ENCODE assay signal across 15 cellular contexts in genomic region chr2:230129343-230129742, GRCh38.
A peak's percentile ranks its signal among the peaks of the same experiment; 100 is the strongest.
DNase-seq lines count a peak whose midpoint lies in the region; ATAC-seq and TF ChIP-seq lines count a peak whose summit lies in the region.
"Had no signal": no experiment of that assay in that cellular context is flagged by ENCODE, and none has a peak within 500 bp of the region (broad histone marks: within the 10 kb centered on the region; RNA-seq: fewer than 3 reads in every experiment).

No MANE protein-coding gene starts in this region.

- peak; percentile 45 for DNase-seq in AG10803 (ENCODE audit: low read depth)
- no peak for DNase-seq in HFFc6
- no peak for DNase-seq in esophagus squamous epithelium (lab: John Stamatoyannopoulos, UW)
- no peak for DNase-seq in osteoblast (ENCODE audit: insufficient read length, low spot score, missing footprints)
- DNase-seq in COLO829 (ENCODE audit: low spot score): no peak
- DNase-seq in GM19240 (ENCODE audit: insufficient read length, low spot score): no peak
- DNase-seq in DMS79 (lab: John Stamatoyannopoulos, UW): no peak
- DNase-seq: activated CD4-positive, alpha-beta T cell treated with anti-CD3 and anti-CD28 coated beads for 36 hours; KG1; NCI-H526; T-helper 2 cell had no signal

- 69 to 85% methylated on average over 1 of the region's 1 CpG for WGBS in esophagus squamous epithelium, 2 donors

- ATAC-seq in HG02798 (IDR thresholded peaks at IDR 0.05; ENCODE audit: poor library complexity, unreplicated experiment): no peak
- ATAC-seq: activated CD4-positive, alpha-beta T cell treated with anti-CD3 and anti-CD28 coated beads for 36 hours; activated naive CD4-positive, alpha-beta T cell treated with anti-CD3 and anti-CD28 coated beads, Interleukin-2, amount 50 U/mL, for 72 hours; HCT116 had no signal

- peak overlapping the region; percentile 38; the same call in 1 of the 2 replicates for H3K27ac Mint-ChIP-seq in HFFc6
- H3K27ac Mint-ChIP-seq: activated CD4-positive, alpha-beta T cell treated with anti-CD3 and anti-CD28 coated beads for 36 hours; activated naive CD4-positive, alpha-beta T cell treated with anti-CD3 and anti-CD28 coated beads, Interleukin-2, amount 50 U/mL, for 72 hours had no signal

- TF ChIP-seq POLR2A in esophagus squamous epithelium (IDR thresholded peaks at IDR 0.05): no peak

- peaks cover 0 to 37% (median 14%) of the 10 kb centered on the region in 3 donors for H3K4me1 ChIP-seq in esophagus squamous epithelium
- H3K4me1 ChIP-seq in osteoblast (ENCODE audit: insufficient read depth, low read length): peaks cover 6% of the 10 kb centered on the region

- no peaks in the 10 kb centered on the region for H3K9me3 ChIP-seq in esophagus squamous epithelium
- H3K9me3 ChIP-seq in osteoblast (ENCODE audit: low read depth, low read length): peaks cover 2% of the 10 kb centered on the region

- TF ChIP-seq CTCF in AG10803 (conservative IDR thresholded peaks at IDR 0.05; ENCODE audit: low read length) (no peak), HFFc6 (IDR thresholded peaks at IDR 0.05) (no peak), esophagus squamous epithelium (IDR thresholded peaks at IDR 0.05) (no peak), osteoblast (IDR thresholded peaks at IDR 0.05; ENCODE audit: extremely low read depth, low read depth, low read length) (no peak)

- peak overlapping the region; percentile 43 for H3K4me2 ChIP-seq in osteoblast (ENCODE audit: insufficient read depth, low read length)

- H3K9me3 Mint-ChIP-seq in HFFc6: peaks cover 4% of the 10 kb centered on the region; the same call in 1 of the 2 replicates
- H3K9me3 Mint-ChIP-seq: activated naive CD4-positive, alpha-beta T cell treated with anti-CD3 and anti-CD28 coated beads, Interleukin-2, amount 50 U/mL, for 72 hours; central memory CD8-positive, alpha-beta T cell had no signal

- H3K4me3 ChIP-seq in AG10803 (ENCODE audit: low read length) (no peak overlapping the region; the same call in 1 of the 2 replicates), esophagus squamous epithelium (peak overlapping the region in 2 of 4 donors; percentile 9 to 31), osteoblast (ENCODE audit: insufficient read depth, low read length) (no peak overlapping the region)

- no peak overlapping the region for H2AFZ ChIP-seq in osteoblast (ENCODE audit: low read length)

- H3K27me3 ChIP-seq in esophagus squamous epithelium (no peaks in the 10 kb centered on the region), osteoblast (ENCODE audit: insufficient read depth, low read length) (no peaks in the 10 kb centered on the region)

- intact Hi-C loops in esophagus squamous epithelium (cut with DNase I): no loop called here

- H4K20me1 ChIP-seq in osteoblast (ENCODE audit: insufficient read depth, low read length): no peaks in the 10 kb centered on the region

- H3K27ac ChIP-seq in esophagus squamous epithelium (peak overlapping the region; percentile 10 to 76 (median 54)), osteoblast (ENCODE audit: low read depth, low read length) (no peak overlapping the region)

- H3K36me3 ChIP-seq in esophagus squamous epithelium: no peaks in the 10 kb centered on the region
- no peaks in the 10 kb centered on the region for H3K36me3 ChIP-seq in osteoblast (ENCODE audit: insufficient read depth, low read length)

- H3K79me2 ChIP-seq in osteoblast (ENCODE audit: insufficient read depth, low read length): no peaks in the 10 kb centered on the region

- H3K4me3 Mint-ChIP-seq in HFFc6: peak overlapping the region; percentile 69
- H3K4me3 Mint-ChIP-seq: activated CD4-positive, alpha-beta T cell treated with anti-CD3 and anti-CD28 coated beads for 36 hours; central memory CD8-positive, alpha-beta T cell had no signal

- peaks cover 39% of the 10 kb centered on the region for H3K4me1 Mint-ChIP-seq in HFFc6 (ENCODE audit: low read depth)

- H3K27me3 Mint-ChIP-seq in HFFc6 (ENCODE audit: insufficient read depth): peaks cover 4% of the 10 kb centered on the region; the same call in 1 of the 2 replicates

- H3K36me3 Mint-ChIP-seq in HFFc6 (ENCODE audit: low read depth): no peaks in the 10 kb centered on the region
- H3K36me3 Mint-ChIP-seq: activated naive CD4-positive, alpha-beta T cell treated with anti-CD3 and anti-CD28 coated beads, Interleukin-2, amount 50 U/mL, for 72 hours had no signal
